In the genomic region with DNA sequence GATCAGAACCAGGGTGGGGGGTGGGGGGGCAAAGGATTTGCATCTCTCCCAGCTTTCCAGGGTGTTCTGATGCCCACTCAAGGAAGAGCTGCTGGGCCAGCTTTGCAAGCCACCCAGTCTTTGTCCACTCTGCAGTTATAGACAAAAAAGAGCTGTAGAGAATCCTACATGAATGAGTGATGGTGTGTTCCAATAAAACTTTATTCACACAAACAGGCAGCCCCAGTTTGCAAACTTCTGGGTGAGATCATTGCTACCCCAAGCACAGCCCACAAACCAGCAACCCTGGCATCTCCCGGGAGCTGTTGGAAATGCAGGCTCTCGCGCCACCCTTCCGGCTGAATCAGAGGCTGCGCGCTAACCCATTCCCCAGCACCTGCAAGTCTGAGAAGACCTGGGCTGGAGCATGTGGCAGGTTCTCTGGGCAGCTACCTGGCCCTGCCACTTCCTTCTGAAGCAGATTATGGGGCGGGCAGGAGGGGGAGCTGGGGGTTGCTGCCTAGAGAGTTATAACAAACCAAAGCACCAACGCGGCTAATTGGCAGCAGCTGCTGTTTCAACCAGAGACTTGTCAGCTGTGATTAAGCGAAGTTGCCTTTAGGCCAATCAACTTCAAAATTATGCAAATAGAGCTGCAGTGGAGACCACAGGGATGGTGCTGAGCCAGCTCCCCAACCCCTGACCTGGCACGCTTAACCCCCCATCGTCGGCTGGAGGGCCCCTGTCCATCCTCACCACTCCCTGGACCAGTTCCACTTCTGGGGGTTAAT, we compare ENCODE assay signal across 14 cellular contexts. TPM values are rescaled to one million over a fixed set of nuclear protein-coding genes. Genes with fewer than 3 reads are reported as not detected.
DNase-seq lines count a peak whose midpoint lies in the region.
"Had no signal": no experiment of that assay in that cellular context is flagged by ENCODE, and none has a peak within 500 bp of the region (broad histone marks: within the 10 kb centered on the region; RNA-seq: fewer than 3 reads in every experiment).

No MANE protein-coding gene starts in this region.

- WGBS in neuronal stem cell (ENCODE audit: extremely low coverage in 2 of 2, insufficient read length in 2 of 2, insufficient replicate concordance in 1 of 2), 2 donors = no CpG with 5 or more reads among the region's 13 CpGs

- DNase-seq in NCI-H1436 (lab: John Stamatoyannopoulos, UW) = peak; percentile 45
- no peak for DNase-seq in NCI-H1436 treated with DMSO at 0.1 percent for 48 hours (lab: John Stamatoyannopoulos, UW)
- peak; percentile 82 for DNase-seq in NCI-H1694 treated with DMSO at 0.1 percent for 48 hours (lab: John Stamatoyannopoulos, UW)
- peak; percentile 74 for DNase-seq in astrocyte of the hippocampus (ENCODE audit: low read depth, low spot score)
- no peak for DNase-seq in neuronal stem cell (ENCODE audit: low spot score)
- no peak for DNase-seq in LoVo (ENCODE audit: low spot score)
- DNase-seq in middle frontal gyrus (ENCODE audit: extremely low spot score, low spot score) = no peak
- DNase-seq in iPS-NIHi11 (ENCODE audit: low spot score) = no peak
- DNase-seq: Calu3, DMS79 treated with DMSO at 0.1 percent for 48 hours, IMR-90, NCI-H187 treated with DMSO at 0.1 percent for 48 hours, NCI-H510A treated with DMSO at 0.1 percent for 48 hours, SK-N-SH had no signal

- peak overlapping the region; percentile 94 for H3K18ac ChIP-seq in neuronal stem cell (ENCODE audit: low read length)

- H3K9ac ChIP-seq in neuronal stem cell (ENCODE audit: low read depth, low read length, poor library complexity) = no peak overlapping the region
- H3K9ac ChIP-seq: SK-N-SH had no signal

- no peak overlapping the region for H4K8ac ChIP-seq in neuronal stem cell (ENCODE audit: low read depth, low read length)

- peak overlapping the region; percentile 98 for H2BK12ac ChIP-seq in neuronal stem cell (ENCODE audit: low read length)

- peaks cover 12 to 19% of the 10 kb centered on the region in 2 donors for H3K4me1 ChIP-seq in neuronal stem cell (ENCODE audit: control insufficient read depth in 2 of 2, insufficient read depth in 1 of 2, low read depth in 1 of 2, low read length in 2 of 2)

- H2AK5ac ChIP-seq in neuronal stem cell (ENCODE audit: low read depth, low read length) = peak overlapping the region; percentile 94

- peak overlapping the region; percentile 32 for H3K23ac ChIP-seq in neuronal stem cell (ENCODE audit: low read depth, low read length, poor library complexity)

- no peaks in the 10 kb centered on the region for H3K9me3 ChIP-seq in neuronal stem cell (replicated peaks in 1 of 2; ENCODE audit: control insufficient read depth in 2 of 2, insufficient read depth in 1 of 2, low read depth in 1 of 2, low read length in 2 of 2)
- H3K9me3 ChIP-seq: SK-N-SH had no signal

- no peaks in the 10 kb centered on the region for H3K27me3 ChIP-seq in neuronal stem cell (ENCODE audit: control insufficient read depth in 3 of 3, insufficient read depth in 3 of 3, low read depth in 1 of 3, low read length in 3 of 3)

- no peak overlapping the region for H3K14ac ChIP-seq in neuronal stem cell (ENCODE audit: low read length)

- H2AFZ ChIP-seq in neuronal stem cell (ENCODE audit: low read length) = no peak overlapping the region

- H3K4me3 ChIP-seq in neuronal stem cell (ENCODE audit: low read length in 2 of 2) = no peak overlapping the region

- no peak overlapping the region for H3K4me2 ChIP-seq in neuronal stem cell (ENCODE audit: insufficient read depth, low read length, poor library complexity, severe bottlenecking)
- H3K4me2 ChIP-seq: SK-N-SH had no signal

- H2BK5ac ChIP-seq in neuronal stem cell (ENCODE audit: low read length) = peak overlapping the region; percentile 89

- H3K79me1 ChIP-seq in neuronal stem cell (ENCODE audit: low read depth, low read length) = no peaks in the 10 kb centered on the region

- H2BK15ac ChIP-seq in neuronal stem cell (ENCODE audit: low read length) = peak overlapping the region; percentile 95

- H4K91ac ChIP-seq in neuronal stem cell (ENCODE audit: low read depth, low read length, poor library complexity) = no peak overlapping the region

- H3K27ac ChIP-seq in neuronal stem cell (replicated peaks; ENCODE audit: low read length) = no peak overlapping the region

- no peak overlapping the region for H3K4ac ChIP-seq in neuronal stem cell (ENCODE audit: low read length)

- H2BK120ac ChIP-seq in neuronal stem cell (ENCODE audit: low read depth, low read length) = no peak overlapping the region

- H3K36me3 ChIP-seq in neuronal stem cell (replicated peaks in 1 of 2; ENCODE audit: control insufficient read depth in 2 of 2, insufficient read depth in 2 of 2, low read length in 2 of 2) = no peaks in the 10 kb centered on the region

RNA-seq across cellular contexts. Expression of a gene that starts 3.8 kb away (rescaled TPM):
- 3.6 TPM for polyA plus RNA-seq in neuronal stem cell (2013, experiment 1 of 2)
- polyA plus RNA-seq in neuronal stem cell (2013, experiment 2 of 2) = 3.6 TPM

Comparison
In these comparisons a context has a peak if more than half of its experiments do, and no peak if none do; other contexts are left out.
1. DNase-seq: peak in NCI-H1436 (single experiment), NCI-H1694 treated with DMSO at 0.1 percent for 48 hours (single experiment) and astrocyte of the hippocampus (single experiment); none in NCI-H1436 treated with DMSO at 0.1 percent for 48 hours (single experiment), neuronal stem cell (single experiment), LoVo (single experiment), middle frontal gyrus (single experiment) and iPS-NIHi11 (single experiment).